In the genomic region with DNA sequence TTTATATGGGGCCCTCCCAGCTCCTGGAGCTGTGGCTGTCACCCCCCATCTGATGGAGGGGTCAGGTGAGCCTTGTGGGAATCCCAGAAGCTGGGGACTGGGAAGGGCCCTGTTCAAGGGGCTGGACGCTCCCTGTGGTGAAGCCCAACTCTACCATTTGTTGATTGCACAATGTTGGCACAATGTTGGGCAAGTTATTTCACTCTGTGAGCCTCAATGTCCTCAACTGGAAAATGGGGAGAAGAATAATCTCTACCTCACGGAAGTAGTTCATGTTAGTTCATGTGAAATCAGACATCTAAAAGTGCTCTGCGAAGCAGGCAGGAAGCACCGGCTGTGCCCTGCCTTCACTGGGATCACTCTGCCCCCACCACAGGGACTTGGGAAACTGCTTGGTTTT, we compare ENCODE assay signal across 13 cellular contexts. TPM values are rescaled to one million over a fixed set of nuclear protein-coding genes. Genes with fewer than 3 reads are reported as not detected.
DNase-seq lines count a peak whose midpoint lies in the region; ATAC-seq and TF ChIP-seq lines count a peak whose summit lies in the region.
"Had no signal": no experiment of that assay in that cellular context is flagged by ENCODE, and none has a peak within 500 bp of the region (broad histone marks: within the 10 kb centered on the region; RNA-seq: fewer than 3 reads in every experiment).

No MANE protein-coding gene starts in this region.

- no peak overlapping the region for H3K27ac Mint-ChIP-seq in T-helper 2 cell treated with Interferon-gamma antibody and Interleukin-4, amounts not matched to agents 5 μg/mL and 100 μg/mL, for 36 hours
- H3K27ac Mint-ChIP-seq in T-helper 17 cell (peak overlapping the region; percentile 63), memory B cell (peak overlapping the region; percentile 78)
- H3K27ac Mint-ChIP-seq in stimulated activated naive CD8-positive, alpha-beta T cell treated with anti-CD3 and anti-CD28 coated beads, Interleukin-15, amount 100 ng/mL, for 72 hours: no peak overlapping the region

- H3K4me3 Mint-ChIP-seq in T-helper 2 cell treated with Interferon-gamma antibody and Interleukin-4, amounts not matched to agents 5 μg/mL and 100 μg/mL, for 36 hours: peak overlapping the region; percentile 61
- H3K4me3 Mint-ChIP-seq in T-helper 17 cell (no peak overlapping the region), memory B cell (peak overlapping the region; percentile 3)
- peak overlapping the region; percentile 53 to 78 for H3K4me3 Mint-ChIP-seq in stimulated activated naive CD8-positive, alpha-beta T cell treated with anti-CD3 and anti-CD28 coated beads, Interleukin-15, amount 100 ng/mL, for 72 hours

- H3K4me3 ChIP-seq in right atrium auricular region: no peak overlapping the region
- H3K4me3 ChIP-seq in tibial artery: no peak overlapping the region

- H3K27me3 ChIP-seq in right atrium auricular region (no peaks in the 10 kb centered on the region), tibial artery (peaks cover 0 to 52% of the 10 kb centered on the region in 2 donors)

- TF ChIP-seq CTCF in right atrium auricular region (IDR thresholded peaks at IDR 0.05) (no peak), tibial artery (IDR thresholded peaks at IDR 0.05) (no peak)

- ATAC-seq in T-helper 17 cell: no peak
- no peak for ATAC-seq in memory B cell (ENCODE audit: low read depth)
- ATAC-seq in stimulated activated naive CD8-positive, alpha-beta T cell treated with anti-CD3 and anti-CD28 coated beads, Interleukin-15, amount 100 ng/mL, for 72 hours: no peak

- intact Hi-C loops in tibial artery (cut with DNase I; ENCODE audit: low total_unique reads): no loop called here

- H3K4me1 Mint-ChIP-seq in T-helper 2 cell treated with Interferon-gamma antibody and Interleukin-4, amounts not matched to agents 5 μg/mL and 100 μg/mL, for 36 hours (ENCODE audit: low read depth): peaks cover 3% of the 10 kb centered on the region
- H3K4me1 Mint-ChIP-seq in T-helper 17 cell (peaks cover 14% of the 10 kb centered on the region), memory B cell (peaks cover 8% of the 10 kb centered on the region)
- peaks cover 61% of the 10 kb centered on the region for H3K4me1 Mint-ChIP-seq in stimulated activated naive CD8-positive, alpha-beta T cell treated with anti-CD3 and anti-CD28 coated beads, Interleukin-15, amount 100 ng/mL, for 72 hours

- H3K36me3 ChIP-seq in right atrium auricular region (no peaks in the 10 kb centered on the region), tibial artery (no peaks in the 10 kb centered on the region)

- peaks cover 8% of the 10 kb centered on the region for H3K27me3 Mint-ChIP-seq in T-helper 2 cell treated with Interferon-gamma antibody and Interleukin-4, amounts not matched to agents 5 μg/mL and 100 μg/mL, for 36 hours (ENCODE audit: low read depth)
- H3K27me3 Mint-ChIP-seq in T-helper 17 cell (no peaks in the 10 kb centered on the region), memory B cell (no peaks in the 10 kb centered on the region)
- H3K27me3 Mint-ChIP-seq in stimulated activated naive CD8-positive, alpha-beta T cell treated with anti-CD3 and anti-CD28 coated beads, Interleukin-15, amount 100 ng/mL, for 72 hours: no peaks in the 10 kb centered on the region
- H3K27me3 Mint-ChIP-seq: activated B cell treated with CpG ODN at 0.5 μM for 24 hours had no signal

- H3K9me3 Mint-ChIP-seq in T-helper 2 cell treated with Interferon-gamma antibody and Interleukin-4, amounts not matched to agents 5 μg/mL and 100 μg/mL, for 36 hours: no peaks in the 10 kb centered on the region
- H3K9me3 Mint-ChIP-seq in memory B cell: no peaks in the 10 kb centered on the region
- H3K9me3 Mint-ChIP-seq in stimulated activated naive CD8-positive, alpha-beta T cell treated with anti-CD3 and anti-CD28 coated beads, Interleukin-15, amount 100 ng/mL, for 72 hours: no peaks in the 10 kb centered on the region
- H3K9me3 Mint-ChIP-seq: activated B cell treated with CpG ODN at 0.5 μM for 24 hours; stimulated activated naive B cell treated with anti-CD40 and anti-IgM and Interleukin-4, amounts not matched to agents 10 μg/mL and 1 μg/mL and 100 μg/mL, for 72 hours had no signal

- H3K27ac ChIP-seq in right atrium auricular region (no peak overlapping the region), tibial artery (peak overlapping the region in 1 of 2 donors; percentile 57)

- H3K4me1 ChIP-seq in right atrium auricular region (peaks cover 0 to 32% of the 10 kb centered on the region in 2 donors), tibial artery (peaks cover 0 to 33% (median 16%) of the 10 kb centered on the region in 4 donors)

- no peak for DNase-seq in T-helper 2 cell treated with Interferon-gamma antibody and Interleukin-4, amounts not matched to agents 5 μg/mL and 100 μg/mL, for 36 hours (ENCODE audit: low spot score)
- DNase-seq in T-helper 2 cell (no peak), T-helper 17 cell (no peak), memory B cell (ENCODE audit: low spot score in 2 of 2) (no peak), right atrium auricular region (ENCODE audit: low spot score) (no peak), tibial artery (no peak), NCI-H82 (lab: John Stamatoyannopoulos, UW) (no peak)
- DNase-seq in stimulated activated naive CD8-positive, alpha-beta T cell treated with anti-CD3 and anti-CD28 coated beads, Interleukin-15, amount 100 ng/mL, for 72 hours: no peak
- DNase-seq: DMS79 treated with DMSO at 0.1 percent for 48 hours, SIG-M5 had no signal

- no peaks in the 10 kb centered on the region for H3K36me3 Mint-ChIP-seq in T-helper 2 cell treated with Interferon-gamma antibody and Interleukin-4, amounts not matched to agents 5 μg/mL and 100 μg/mL, for 36 hours (ENCODE audit: low read depth)
- H3K36me3 Mint-ChIP-seq in T-helper 17 cell (ENCODE audit: low read depth): no peaks in the 10 kb centered on the region
- H3K36me3 Mint-ChIP-seq in memory B cell: peaks cover 6% of the 10 kb centered on the region

- H3K9me3 ChIP-seq in T-helper 17 cell (ENCODE audit: control insufficient read depth, low read length, poor library complexity, severe bottlenecking): no peaks in the 10 kb centered on the region
- no peaks in the 10 kb centered on the region for H3K9me3 ChIP-seq in right atrium auricular region
- H3K9me3 ChIP-seq in tibial artery: no peaks in the 10 kb centered on the region

RNA-seq across cellular contexts. Expression of a gene that starts 0.8 kb away (rescaled TPM):
- total RNA-seq in T-helper 17 cell: 10 to 100 TPM; 51.8 to 52.2 TPM
- total RNA-seq in right atrium auricular region: 10 to 100 TPM; 10.5 to 12.1 TPM

RNA-seq across cellular contexts. Expression of a gene that starts 51.2 kb away (rescaled TPM):
- 1 to 10 TPM; 4.7 to 7.1 TPM for total RNA-seq in T-helper 17 cell
- total RNA-seq in right atrium auricular region: under 1 TPM in 1 of 2 donors, not detected in 1; 0.24 TPM
- total RNA-seq: A172 had no signal

Comparison
In these comparisons a context has a peak if more than half of its experiments do, and no peak if none do; other contexts are left out.
1. H3K27ac Mint-ChIP-seq: peak in T-helper 17 cell (single experiment) and memory B cell (single experiment); none in T-helper 2 cell treated with Interferon-gamma antibody and Interleukin-4, amounts not matched to agents 5 μg/mL and 100 μg/mL, for 36 hours (single experiment) and stimulated activated naive CD8-positive, alpha-beta T cell treated with anti-CD3 and anti-CD28 coated beads, Interleukin-15, amount 100 ng/mL, for 72 hours (0 of 2).
2. RNA of a gene that starts 0.8 kb away (total RNA-seq): 51.8 to 52.2 TPM in T-helper 17 cell; 10.5 to 12.1 TPM in right atrium auricular region; every median in the first group is over 4 times any median in the second.
3. RNA of a gene that starts 51.2 kb away (total RNA-seq): 4.7 to 7.1 TPM in T-helper 17 cell; 0.24 TPM in right atrium auricular region; every median in the first group is over 4 times any median in the second.